Comparison of ENCODE assay signal across 19 cellular contexts in genomic region chr1:52665173-52666020, GRCh38. TPM values are rescaled to one million over a fixed set of nuclear protein-coding genes. Genes with fewer than 3 reads are reported as not detected.
A peak's percentile ranks its signal among the peaks of the same experiment; 100 is the strongest.
DNase-seq lines count a peak whose midpoint lies in the region; ATAC-seq and TF ChIP-seq lines count a peak whose summit lies in the region.
"Had no signal": no experiment of that assay in that cellular context is flagged by ENCODE, and none has a peak within 500 bp of the region (broad histone marks: within the 10 kb centered on the region; RNA-seq: fewer than 3 reads in every experiment).

No MANE protein-coding gene starts in this region.

- H3K4me3 ChIP-seq in A673 (ENCODE audit: low read depth, low read length, poor library complexity, severe bottlenecking): no peak overlapping the region
- H3K4me3 ChIP-seq: right lobe of liver, suprapubic skin had no signal

- H3K36me3 ChIP-seq in A673 (ENCODE audit: insufficient read depth, low read length, poor library complexity, severe bottlenecking): no peaks in the 10 kb centered on the region
- H3K36me3 ChIP-seq: right lobe of liver, suprapubic skin had no signal

- peaks cover 7 to 11% of the 10 kb centered on the region in 2 donors for H3K36me3 Mint-ChIP-seq in naive B cell

- ATAC-seq in esophagus mucosa (peak; percentile 78), naive B cell (ENCODE audit: low read depth in 2 of 2) (no peak), HG02763 (IDR thresholded peaks at IDR 0.05; ENCODE audit: unreplicated experiment) (no peak), GM21515 (IDR thresholded peaks at IDR 0.05; ENCODE audit: unreplicated experiment) (no peak)

- H3K4me3 Mint-ChIP-seq in naive B cell: peak overlapping the region in 1 of 8 donors; percentile 16
- H3K4me3 Mint-ChIP-seq: activated CD4-positive, alpha-beta T cell treated with anti-CD3 and anti-CD28 coated beads, Interleukin-2, amount 10 ng/mL, durations not matched to agents 24 days and 14 days; activated T-cell treated with anti-CD3 and anti-CD28 coated beads, Interleukin-2, amount 50 U/mL, for 4 hours had no signal

- in situ Hi-C loops in GM13977 (cut with MboI; ENCODE audit: low pct_unique_long_range_greater_than_20kb, low sequenced_read_pairs, unreplicated experiment): no loop called here

- intact Hi-C loops in A673 (cut with micrococcal nuclease; ENCODE audit: unreplicated experiment): no loop called here

- no peaks in the 10 kb centered on the region for H3K9me3 Mint-ChIP-seq in naive B cell
- H3K9me3 Mint-ChIP-seq: activated CD4-positive, alpha-beta T cell treated with anti-CD3 and anti-CD28 coated beads, Interleukin-2, amount 10 ng/mL, durations not matched to agents 24 days and 14 days; activated T-cell treated with anti-CD3 and anti-CD28 coated beads, Interleukin-2, amount 50 U/mL, for 4 hours had no signal

- CTCF ChIA-PET in A673 (lab: Charles Lee): interaction anchor here (0.6 kb wide), 1 partner anchor 22 kb away, joined by 3 read pairs; no protein-coding TSS in a partner anchor

- no TSS peak for BruUV-seq in A673 (replicated peaks; lab: Mats Ljungman, UMichigan)

- TF ChIP-seq CTCF in A673 (conservative IDR thresholded peaks at IDR 0.05; ENCODE audit: low read depth, low read length): no peak
- TF ChIP-seq CTCF in GM13977 (IDR thresholded peaks at IDR 0.05; ENCODE audit: extremely low read depth, insufficient read depth, missing control alignments): no peak

- H3K9me3 ChIP-seq in A673 (ENCODE audit: low read depth, low read length, poor library complexity, severe bottlenecking): no peaks in the 10 kb centered on the region
- H3K9me3 ChIP-seq: right lobe of liver, suprapubic skin had no signal

- H3K4me1 ChIP-seq in A673 (ENCODE audit: insufficient read depth, low read length, poor library complexity, severe bottlenecking): peaks cover 24% of the 10 kb centered on the region
- H3K4me1 ChIP-seq: suprapubic skin had no signal

- DNase-seq in A673 (ENCODE audit: low spot score): peak; percentile 83
- peak; percentile 20 for DNase-seq in NCI-H69 (lab: John Stamatoyannopoulos, UW)
- DNase-seq in naive B cell: no peak
- no peak for DNase-seq in GM13977 (ENCODE audit: low spot score)
- no peak for DNase-seq in activated T-cell treated with anti-CD3 and anti-CD28 coated beads for 4 hours
- DNase-seq: cerebellar nuclear complex, NCI-H1417 treated with DMSO at 0.1 percent for 48 hours, SHP77 treated with DMSO at 0.1 percent for 48 hours, T1000 had no signal

- H3K4me1 Mint-ChIP-seq in naive B cell: peaks cover 18 to 22% (median 22%) of the 10 kb centered on the region in 3 donors

- POLR2A ChIA-PET in A673 (lab: Charles Lee; ENCODE audit: low non-redundant PET): interaction anchor here (0.5 kb wide), 1 partner anchor 197 kb away, joined by 8 read pairs; no protein-coding TSS in a partner anchor

- no peaks in the 10 kb centered on the region for H3K27me3 Mint-ChIP-seq in naive B cell
- H3K27me3 Mint-ChIP-seq: activated CD4-positive, alpha-beta T cell treated with anti-CD3 and anti-CD28 coated beads, Interleukin-2, amount 10 ng/mL, durations not matched to agents 24 days and 14 days had no signal

- H3K27ac Mint-ChIP-seq in naive B cell: peak overlapping the region in 4 of 6 donors; percentile 42 to 78 (median 50)
- H3K27ac Mint-ChIP-seq: activated CD4-positive, alpha-beta T cell treated with anti-CD3 and anti-CD28 coated beads, Interleukin-2, amount 10 ng/mL, durations not matched to agents 24 days and 14 days had no signal

- H3K27me3 ChIP-seq in A673 (replicated peaks; ENCODE audit: insufficient read depth, low read depth, low read length, poor library complexity): no peaks in the 10 kb centered on the region
- H3K27me3 ChIP-seq: right lobe of liver, suprapubic skin had no signal

- H3K27ac ChIP-seq in A673 (ENCODE audit: low read depth, low read length, poor library complexity, severe bottlenecking): no peak overlapping the region
- H3K27ac ChIP-seq: KMS-11, right lobe of liver, suprapubic skin had no signal

RNA-seq across cellular contexts. Expression of gene SHISAL2A, which starts 32.4 kb away (rescaled TPM):
- total RNA-seq in A673 (2021): not detected in 2 replicates
- 0.36 TPM for total RNA-seq in esophagus mucosa
- 10 to 100 TPM in 5 of 6 donors, 1 to 10 TPM in 1; 7.4 to 19.6 (median 15.7) TPM for polyA plus RNA-seq in naive B cell (ENCODE audit: low read depth in 6 of 6)
- total RNA-seq: lung microvascular endothelial cell, right lobe of liver, suprapubic skin had no signal
- polyA plus RNA-seq: AG04450 had no signal

RNA-seq across cellular contexts. Expression of gene COA7, which starts 32.8 kb away (rescaled TPM):
- 52.1 and 53.4 TPM in 2 replicates for total RNA-seq in A673 (2021)
- total RNA-seq in esophagus mucosa: 13.7 TPM
- 1 to 10 TPM; 1.3 to 2.3 (median 1.8) TPM for polyA plus RNA-seq in naive B cell (ENCODE audit: low read depth in 6 of 6)

Comparison
In these comparisons a context has a peak if more than half of its experiments do, and no peak if none do; other contexts are left out.
1. DNase-seq: peak in A673 (single experiment) and NCI-H69 (single experiment); none in naive B cell (single experiment), GM13977 (single experiment) and activated T-cell treated with anti-CD3 and anti-CD28 coated beads for 4 hours (single experiment).